In the genomic region with DNA sequence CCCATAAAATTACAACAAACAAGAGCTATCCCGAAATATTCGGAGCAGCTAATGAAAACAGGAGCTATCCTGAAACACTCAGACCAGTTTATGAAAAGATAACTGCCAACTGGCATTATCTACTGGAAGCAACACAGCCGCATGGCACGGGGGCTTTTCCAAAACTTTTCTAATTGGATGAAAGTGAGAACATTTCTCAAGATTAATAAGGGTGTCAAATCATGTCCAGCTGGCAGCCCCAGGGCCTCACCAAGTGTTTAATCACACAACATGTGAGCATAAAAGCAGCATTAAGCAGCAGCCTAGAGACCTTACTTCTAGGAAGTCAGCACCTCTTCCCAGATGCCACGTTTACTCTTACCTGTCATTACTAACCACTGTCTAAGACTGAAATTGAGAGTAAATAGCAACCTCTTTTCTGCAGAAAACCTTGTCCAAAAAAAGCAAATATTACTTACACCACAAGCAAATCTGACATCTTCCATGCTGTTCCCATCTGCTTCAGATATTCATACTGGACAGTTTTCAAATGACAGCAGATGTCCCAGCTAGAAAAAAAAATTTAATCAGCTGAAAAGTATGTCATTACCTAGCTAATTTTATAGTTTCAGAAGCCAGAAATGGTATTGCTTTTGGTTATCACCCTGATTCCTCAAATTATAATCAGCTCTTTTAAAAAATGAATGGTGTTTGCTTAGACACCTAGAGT, we compare ENCODE assay signal across 22 cellular contexts.
DNase-seq lines count a peak whose midpoint lies in the region; ATAC-seq, FAIRE-seq and TF ChIP-seq lines count a peak whose summit lies in the region.
"Had no signal": no experiment of that assay in that cellular context is flagged by ENCODE, and none has a peak within 500 bp of the region (broad histone marks: within the 10 kb centered on the region; RNA-seq: fewer than 3 reads in every experiment).

No MANE protein-coding gene starts in this region.

- H3K27me3 ChIP-seq in gastroesophageal sphincter, result no peaks in the 10 kb centered on the region
- no peaks in the 10 kb centered on the region for H3K27me3 ChIP-seq in transverse colon
- H3K27me3 ChIP-seq: SJSA1 had no signal

- intact Hi-C loops in transverse colon (cut with DNase I; ENCODE audit: low total_unique reads) (no loop called here), cardiac septum (cut with DNase I) (no loop called here)

- TF ChIP-seq EP300 in gastroesophageal sphincter (IDR thresholded peaks at IDR 0.05) (no peak), transverse colon (IDR thresholded peaks at IDR 0.05; ENCODE audit: low read depth) (no peak)

- H3K4me3 ChIP-seq in gastroesophageal sphincter, result peak overlapping the region in 1 of 2 donors; percentile 19
- no peak overlapping the region for H3K4me3 ChIP-seq in transverse colon
- H3K4me3 ChIP-seq: PC-9, SJSA1 had no signal

- DNase-seq in D341Med (ENCODE audit: low spot score) (peak; percentile 48), NCI-H1694 (lab: John Stamatoyannopoulos, UW) (peak; percentile 63), transverse colon (no peak), GM19239 (ENCODE audit: insufficient read length, low spot score) (no peak), cardiac septum (ENCODE audit: low spot score) (no peak)
- DNase-seq: 8988T; Calu3; CD4-positive, alpha-beta memory T cell; DND-41; GDM1; GOT3; IMR-90; NCI-H1105; NCI-H187; NCI-H345; PC-9 had no signal

- ATAC-seq in SK-N-SH treated with all-trans-retinoic acid at 6 μM for 48 hours, result peak; percentile 47
- peak; percentile 10 for ATAC-seq in gastroesophageal sphincter
- no peak for ATAC-seq in GM21717 (IDR thresholded peaks at IDR 0.05; ENCODE audit: unreplicated experiment)

- H3K36me3 ChIP-seq in gastroesophageal sphincter (no peaks in the 10 kb centered on the region), transverse colon (no peaks in the 10 kb centered on the region)
- H3K36me3 ChIP-seq: SJSA1 had no signal

- WGBS in gastroesophageal sphincter (ENCODE audit: low coverage in 1 of 2), 2 donors, result 21 to 23% methylated on average over 3 to 5 of the region's 5 CpGs
- 53 to 61% methylated on average over 4 to 5 of the region's 5 CpGs for WGBS in transverse colon (ENCODE audit: low coverage in 1 of 2), 2 donors

- peaks cover 0 to 18% (median 2%) of the 10 kb centered on the region in 3 donors for H3K4me1 ChIP-seq in gastroesophageal sphincter
- no peaks in the 10 kb centered on the region for H3K4me1 ChIP-seq in transverse colon
- H3K4me1 ChIP-seq: SJSA1 had no signal

- TF ChIP-seq CTCF in gastroesophageal sphincter (IDR thresholded peaks at IDR 0.05) (no peak), transverse colon (IDR thresholded peaks at IDR 0.05) (no peak)

- TF ChIP-seq POLR2A in gastroesophageal sphincter (IDR thresholded peaks at IDR 0.05) (no peak), transverse colon (IDR thresholded peaks at IDR 0.05) (no peak)

- H3K9me3 ChIP-seq in gastroesophageal sphincter (no peaks in the 10 kb centered on the region), transverse colon (no peaks in the 10 kb centered on the region)
- H3K9me3 ChIP-seq: SJSA1 had no signal

- in situ Hi-C loops in transverse colon (cut with MboI; ENCODE audit: low pct_ligation_motif_present in 1 of 4, low pct_unique_long_range_greater_than_20kb in 1 of 4, low sequenced_read_pairs in 3 of 4), result no loop called here

- H3K27ac ChIP-seq in gastroesophageal sphincter (peak overlapping the region in 3 of 4 donors; percentile 48 to 66 (median 58)), transverse colon (no peak overlapping the region)
- H3K27ac ChIP-seq: PC-9, SJSA1 had no signal

- FAIRE-seq in GM19239 (lab: Jason Lieb, UNC), result no peak
- FAIRE-seq: GM12891, GM18507 had no signal

TF ChIP-seq in SK-N-SH treated with all-trans-retinoic acid at 6 μM for 48 hours, 23 proteins besides CTCF, POLR2A, EP300 and RAD21:
- TF ChIP-seq PPARA (CRISPR knock-in tag; IDR thresholded peaks at IDR 0.05; ENCODE audit: borderline replicate concordance), result no peak

Comparison
In these comparisons a context has a peak if more than half of its experiments do, and no peak if none do; other contexts are left out.
1. DNase-seq: peak in D341Med (single experiment) and NCI-H1694 (single experiment); none in transverse colon (single experiment), GM19239 (single experiment) and cardiac septum (single experiment).
2. H3K27ac ChIP-seq: peak in gastroesophageal sphincter (3 of 4); none in transverse colon (0 of 4).